ENCODE assay signal across 16 cellular contexts in the genomic region with DNA sequence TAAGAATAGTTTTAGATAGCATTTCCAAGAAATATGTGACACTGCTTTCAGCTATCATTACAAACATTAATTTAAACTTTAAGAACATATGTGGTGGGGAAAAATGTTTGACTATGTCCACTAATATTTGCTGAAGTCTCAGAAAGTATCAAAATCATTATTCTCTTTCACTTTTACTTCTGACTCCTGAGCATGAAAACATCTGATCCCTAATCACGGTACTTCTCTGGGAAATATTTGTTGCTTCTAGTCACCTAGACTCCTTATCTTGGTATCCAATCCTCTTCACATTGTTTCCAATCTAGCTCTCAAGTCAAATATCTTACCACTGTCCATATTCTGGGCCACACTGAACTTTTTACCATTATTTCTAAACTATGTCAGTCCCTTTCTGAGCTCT. TPM values are rescaled to one million over a fixed set of nuclear protein-coding genes. Genes with fewer than 3 reads are reported as not detected.
A peak's percentile ranks its signal among the peaks of the same experiment; 100 is the strongest.
DNase-seq lines count a peak whose midpoint lies in the region; ATAC-seq and TF ChIP-seq lines count a peak whose summit lies in the region.
"Had no signal": no experiment of that assay in that cellular context is flagged by ENCODE, and none has a peak within 500 bp of the region (broad histone marks: within the 10 kb centered on the region; RNA-seq: fewer than 3 reads in every experiment).

No MANE protein-coding gene starts in this region.

- no peaks in the 10 kb centered on the region for H3K27me3 Mint-ChIP-seq in MCF 10A (ENCODE audit: insufficient read depth, unreplicated experiment)
- H3K27me3 Mint-ChIP-seq in HFFc6 (ENCODE audit: insufficient read depth) = peaks cover 6% of the 10 kb centered on the region
- H3K27me3 Mint-ChIP-seq in nephron progenitor cell (ENCODE audit: low read depth, poor library complexity) = no peaks in the 10 kb centered on the region
- H3K27me3 Mint-ChIP-seq in naive thymus-derived CD4-positive, alpha-beta T cell = no peaks in the 10 kb centered on the region
- no peaks in the 10 kb centered on the region for H3K27me3 Mint-ChIP-seq in activated CD4-positive, alpha-beta T cell treated with anti-CD3 and anti-CD28 coated beads, Interleukin-2, amount 10 ng/mL, durations not matched to agents 7 days and 5 days
- H3K27me3 Mint-ChIP-seq: B cell; CD4-positive, alpha-beta T cell had no signal

- dilution Hi-C loops in mammary epithelial cell (cut with HindIII; ENCODE audit: low sequenced_read_pairs) = loop anchor here (25.0 kb wide), 2 partner anchors 149 to 299 kb away; a partner anchor contains a TSS

- H3K4me2 ChIP-seq in mammary epithelial cell (ENCODE audit: insufficient read depth, low read depth, low read length) = no peak overlapping the region

- CTCF ChIA-PET in MCF 10A (lab: Yijun Ruan, JAX) = interaction anchor here (0.7 to 6.0 kb wide), 8 partner anchors 9 to 195 kb away, joined by 3 to 134 read pairs (median 4); a partner anchor contains a TSS
- CTCF ChIA-PET in mammary epithelial cell (lab: Charles Lee; ENCODE audit: low non-redundant PET) = no interaction called here
- CTCF ChIA-PET in naive thymus-derived CD4-positive, alpha-beta T cell (lab: Charles Lee) = interaction anchor here (0.7 kb wide), 1 partner anchor 12 kb away, joined by 3 read pairs; no protein-coding TSS in a partner anchor
- CTCF ChIA-PET in activated CD4-positive, alpha-beta T cell treated with anti-CD3 and anti-CD28 coated beads, Interleukin-2, amount 10 ng/mL, durations not matched to agents 7 days and 5 days (lab: Charles Lee) = interaction anchor here (0.9 kb wide), 1 partner anchor 9 kb away, joined by 4 read pairs; no protein-coding TSS in a partner anchor

- no peak overlapping the region for H3K27ac ChIP-seq in mammary epithelial cell (ENCODE audit: insufficient read depth, low read depth, low read length)
- H3K27ac ChIP-seq in naive thymus-derived CD4-positive, alpha-beta T cell (ENCODE audit: low read depth, low read length) = no peak overlapping the region

- in situ Hi-C loops in mammary epithelial cell (cut with MboI; ENCODE audit: low sequenced_read_pairs in 2 of 2) = no loop called here

- H3K4me1 ChIP-seq in mammary epithelial cell (ENCODE audit: insufficient read depth, low read length) = peaks cover 11% of the 10 kb centered on the region
- no peaks in the 10 kb centered on the region for H3K4me1 ChIP-seq in naive thymus-derived CD4-positive, alpha-beta T cell (ENCODE audit: control insufficient read depth in 2 of 2, insufficient read depth in 2 of 2, low read length in 2 of 2)

- TF ChIP-seq CTCF in MCF 10A (IDR thresholded peaks at IDR 0.05; ENCODE audit: unreplicated experiment) = no peak
- TF ChIP-seq CTCF in mammary epithelial cell (conservative IDR thresholded peaks at IDR 0.05 in 1 of 2, IDR thresholded peaks at IDR 0.05 in 1 of 2; ENCODE audit: extremely low read depth in 1 of 2, insufficient read depth in 1 of 2, low read depth in 1 of 2, low read length in 2 of 2) = no peak
- no peak for TF ChIP-seq CTCF in HFFc6 (IDR thresholded peaks at IDR 0.05)
- TF ChIP-seq CTCF in choroid plexus epithelial cell (conservative IDR thresholded peaks at IDR 0.05; ENCODE audit: low read depth, low read length) = no peak
- TF ChIP-seq CTCF in nephron progenitor cell (IDR thresholded peaks at IDR 0.05) = no peak

- TSS peak; percentile 18 for BruUV-seq in MCF 10A (replicated peaks; lab: Mats Ljungman, UMichigan)
- BruUV-seq in mammary epithelial cell (replicated peaks; lab: Mats Ljungman, UMichigan) = no TSS peak

- H3K27ac Mint-ChIP-seq in MCF 10A (ENCODE audit: low read depth, unreplicated experiment) (no peak overlapping the region), HFFc6 (peak overlapping the region; percentile 27; the same call in 1 of the 2 replicates), nephron progenitor cell (peak overlapping the region; percentile 47)
- H3K27ac Mint-ChIP-seq in naive thymus-derived CD4-positive, alpha-beta T cell = no peak overlapping the region
- no peak overlapping the region for H3K27ac Mint-ChIP-seq in activated CD4-positive, alpha-beta T cell treated with anti-CD3 and anti-CD28 coated beads, Interleukin-2, amount 10 ng/mL, durations not matched to agents 7 days and 5 days
- H3K27ac Mint-ChIP-seq: B cell; CD4-positive, alpha-beta T cell; H9 had no signal

- no peak for ATAC-seq in naive thymus-derived CD4-positive, alpha-beta T cell
- ATAC-seq in GM21529 (IDR thresholded peaks at IDR 0.05; ENCODE audit: unreplicated experiment) = no peak

- H3K4me3 Mint-ChIP-seq in MCF 10A (ENCODE audit: unreplicated experiment) (no peak overlapping the region), HFFc6 (no peak overlapping the region), nephron progenitor cell (no peak overlapping the region)
- H3K4me3 Mint-ChIP-seq in naive thymus-derived CD4-positive, alpha-beta T cell = no peak overlapping the region
- no peak overlapping the region for H3K4me3 Mint-ChIP-seq in activated CD4-positive, alpha-beta T cell treated with anti-CD3 and anti-CD28 coated beads, Interleukin-2, amount 10 ng/mL, durations not matched to agents 7 days and 5 days
- H3K4me3 Mint-ChIP-seq: B cell; CD4-positive, alpha-beta T cell; H9 had no signal

- no peaks in the 10 kb centered on the region for H3K79me2 ChIP-seq in mammary epithelial cell (ENCODE audit: insufficient read depth, low read length)

- WGBS in mammary epithelial cell (ENCODE audit: low coverage, missing lambda C conversion rate) = 100% methylated on average over 1 of the region's 1 CpG

- POLR2A ChIA-PET in MCF 10A (lab: Yijun Ruan, JAX) = interaction anchor here (0.7 to 1.6 kb wide), 6 partner anchors 9 to 160 kb away, joined by 3 to 7 read pairs (median 4); a partner anchor contains a TSS
- POLR2A ChIA-PET in naive thymus-derived CD4-positive, alpha-beta T cell (lab: Charles Lee) = no interaction called here
- POLR2A ChIA-PET in activated CD4-positive, alpha-beta T cell treated with anti-CD3 and anti-CD28 coated beads, Interleukin-2, amount 10 ng/mL, durations not matched to agents 7 days and 5 days (lab: Charles Lee) = interaction anchor here (0.7 kb wide), 1 partner anchor 9 kb away, joined by 6 read pairs; no protein-coding TSS in a partner anchor

- no peak overlapping the region for H3K4me3 ChIP-seq in mammary epithelial cell (replicated peaks in 1 of 3; ENCODE audit: insufficient read depth in 1 of 3, low read depth in 2 of 3, low read length in 3 of 3)
- H3K4me3 ChIP-seq in choroid plexus epithelial cell (ENCODE audit: low read depth, low read length) = no peak overlapping the region
- H3K4me3 ChIP-seq in naive thymus-derived CD4-positive, alpha-beta T cell (ENCODE audit: low read length) = no peak overlapping the region

- H3K4me1 Mint-ChIP-seq in MCF 10A (ENCODE audit: insufficient read depth, unreplicated experiment) = peaks cover 14% of the 10 kb centered on the region
- H3K4me1 Mint-ChIP-seq in HFFc6 (ENCODE audit: low read depth) = peaks cover 78% of the 10 kb centered on the region
- no peaks in the 10 kb centered on the region for H3K4me1 Mint-ChIP-seq in nephron progenitor cell
- H3K4me1 Mint-ChIP-seq in naive thymus-derived CD4-positive, alpha-beta T cell = no peaks in the 10 kb centered on the region
- peaks cover 12% of the 10 kb centered on the region for H3K4me1 Mint-ChIP-seq in activated CD4-positive, alpha-beta T cell treated with anti-CD3 and anti-CD28 coated beads, Interleukin-2, amount 10 ng/mL, durations not matched to agents 7 days and 5 days
- H3K4me1 Mint-ChIP-seq: B cell had no signal

- H3K9me3 Mint-ChIP-seq in MCF 10A (ENCODE audit: unreplicated experiment) (no peaks in the 10 kb centered on the region), HFFc6 (no peaks in the 10 kb centered on the region), nephron progenitor cell (no peaks in the 10 kb centered on the region)
- H3K9me3 Mint-ChIP-seq in naive thymus-derived CD4-positive, alpha-beta T cell = no peaks in the 10 kb centered on the region
- no peaks in the 10 kb centered on the region for H3K9me3 Mint-ChIP-seq in activated CD4-positive, alpha-beta T cell treated with anti-CD3 and anti-CD28 coated beads, Interleukin-2, amount 10 ng/mL, durations not matched to agents 7 days and 5 days
- H3K9me3 Mint-ChIP-seq: CD4-positive, alpha-beta T cell; H9 had no signal

- no peak overlapping the region for H3K9ac ChIP-seq in mammary epithelial cell (ENCODE audit: insufficient read depth, low read length)

- no peaks in the 10 kb centered on the region for H3K36me3 ChIP-seq in mammary epithelial cell (ENCODE audit: insufficient read depth, low read length)
- no peaks in the 10 kb centered on the region for H3K36me3 ChIP-seq in naive thymus-derived CD4-positive, alpha-beta T cell (ENCODE audit: control insufficient read depth in 2 of 3, insufficient read depth in 3 of 3, low read length in 3 of 3)

- no peaks in the 10 kb centered on the region for H3K9me3 ChIP-seq in mammary epithelial cell (replicated peaks; ENCODE audit: insufficient read depth, low read length)
- no peaks in the 10 kb centered on the region for H3K9me3 ChIP-seq in naive thymus-derived CD4-positive, alpha-beta T cell (ENCODE audit: control insufficient read depth in 2 of 3, low read length in 3 of 3)

- no peak overlapping the region for H2AFZ ChIP-seq in mammary epithelial cell (ENCODE audit: low read depth, low read length)

- H3K36me3 Mint-ChIP-seq in MCF 10A (ENCODE audit: insufficient read depth, unreplicated experiment) (peaks cover 18% of the 10 kb centered on the region), HFFc6 (ENCODE audit: low read depth) (peaks cover 12% of the 10 kb centered on the region), nephron progenitor cell (ENCODE audit: low read depth) (peaks cover 47% of the 10 kb centered on the region)
- H3K36me3 Mint-ChIP-seq in naive thymus-derived CD4-positive, alpha-beta T cell = peaks cover 0 to 23% (median 18%) of the 10 kb centered on the region in 5 donors
- peaks cover 16% of the 10 kb centered on the region for H3K36me3 Mint-ChIP-seq in activated CD4-positive, alpha-beta T cell treated with anti-CD3 and anti-CD28 coated beads, Interleukin-2, amount 10 ng/mL, durations not matched to agents 7 days and 5 days (ENCODE audit: low read depth)

- intact Hi-C loops in MCF 10A (cut with micrococcal nuclease) (no loop called here), mammary epithelial cell (cut with micrococcal nuclease) (no loop called here)
- intact Hi-C loops in naive thymus-derived CD4-positive, alpha-beta T cell (cut with micrococcal nuclease) = no loop called here

- DNase-seq in MCF 10A (ENCODE audit: unreplicated experiment) (no peak), mammary epithelial cell (no peak), HFFc6 (no peak), choroid plexus epithelial cell (ENCODE audit: low read depth) (peak; percentile 40), nephron progenitor cell (no peak)
- no peak for DNase-seq in naive thymus-derived CD4-positive, alpha-beta T cell
- no peak for DNase-seq in activated CD4-positive, alpha-beta T cell treated with anti-CD3 and anti-CD28 coated beads, Interleukin-2, amount 10 ng/mL, durations not matched to agents 7 days and 5 days
- DNase-seq: 8988T; C1 segment of cervical spinal cord; CD4-positive, alpha-beta T cell; DND-41; GDM1; GOT3; H9 had no signal

- no peaks in the 10 kb centered on the region for H4K20me1 ChIP-seq in mammary epithelial cell (ENCODE audit: insufficient read depth, low read length)

- H3K27me3 ChIP-seq in mammary epithelial cell (ENCODE audit: insufficient read depth, low read length) = no peaks in the 10 kb centered on the region
- H3K27me3 ChIP-seq in naive thymus-derived CD4-positive, alpha-beta T cell (ENCODE audit: control insufficient read depth in 2 of 2, insufficient read depth in 2 of 2, low read length in 2 of 2) = no peaks in the 10 kb centered on the region

RNA-seq across cellular contexts. Expression of a gene that starts 10.8 kb away (rescaled TPM):
- total RNA-seq in MCF 10A (2022) (6.6 and 6.7 TPM in 2 replicates), mammary epithelial cell (1 to 10 TPM; 4.2 to 7.4 TPM)
- polyA plus RNA-seq in mammary epithelial cell = 7.0 TPM
- polyA minus RNA-seq in mammary epithelial cell = not detected
- 1 to 10 TPM; 1.9 to 4.4 (median 3.5) TPM for total RNA-seq in HFFc6 (2021; fragmentation: NEBNext Ultra II Directional; extraction: Animal tissue kit (Norgen Biotek cat#: 25700))
- 1 to 10 TPM; 1.4 to 7.4 (median 3.0) TPM for total RNA-seq in naive thymus-derived CD4-positive, alpha-beta T cell
- 1 to 10 TPM in 1 of 2 donors, under 1 TPM in 1; 0.82 to 2.3 TPM for polyA plus RNA-seq in naive thymus-derived CD4-positive, alpha-beta T cell
- total RNA-seq in activated CD4-positive, alpha-beta T cell treated with anti-CD3 and anti-CD28 coated beads, Interleukin-2, amount 10 ng/mL, durations not matched to agents 7 days and 5 days = 10 to 100 TPM; 10.4 to 11.8 TPM

Comparison
In these comparisons a context has a peak if more than half of its experiments do, and no peak if none do; other contexts are left out.
1. H3K27ac Mint-ChIP-seq: peak in HFFc6 (single experiment) and nephron progenitor cell (single experiment); none in MCF 10A (single experiment), naive thymus-derived CD4-positive, alpha-beta T cell (0 of 9) and activated CD4-positive, alpha-beta T cell treated with anti-CD3 and anti-CD28 coated beads, Interleukin-2, amount 10 ng/mL, durations not matched to agents 7 days and 5 days (single experiment).